ENCODE assay signal across 1 cellular context in genomic region chr6:140043357-140043756, GRCh38.
A peak's percentile ranks its signal among the peaks of the same experiment; 100 is the strongest.
TF ChIP-seq lines count a peak whose summit lies in the region.

No MANE protein-coding gene starts in this region.

TF ChIP-seq in A549, 52 proteins besides CTCF, POLR2A, EP300 and RAD21 (continued from another document):
- TF ChIP-seq HMGXB4 (CRISPR knock-in tag; IDR thresholded peaks at IDR 0.05; ENCODE audit: borderline replicate concordance) (no peak), RCOR1 (IDR thresholded peaks at IDR 0.05; ENCODE audit: low read depth, low read length) (no peak), HES2 (IDR thresholded peaks at IDR 0.05) (0 out of 2 replicates have a peak, but pooled peaks have one; percentile 30), PBX3 (IDR thresholded peaks at IDR 0.05) (0 out of 2 replicates have a peak, but pooled peaks have one; percentile 33), CEBPB (IDR thresholded peaks at IDR 0.05) (peak; percentile 96 to 97), MYC (IDR thresholded peaks at IDR 0.05; ENCODE audit: borderline replicate concordance, low read length) (no peak), FOSL2 (IDR thresholded peaks at IDR 0.05) (peak; percentile 97), FOSL2 (CRISPR knock-in tag; IDR thresholded peaks at IDR 0.05) (peak; percentile 92), EHF (CRISPR knock-in tag; IDR thresholded peaks at IDR 0.05) (no peak), ELK1 (IDR thresholded peaks at IDR 0.05; ENCODE audit: low read depth, low read length) (no peak), JUN (IDR thresholded peaks at IDR 0.05) (peak; percentile 60 to 68; a peak in 2 of 5 replicates), ATOH8 (CRISPR knock-in tag; IDR thresholded peaks at IDR 0.05; ENCODE audit: low read depth) (no peak), RFX5 (IDR thresholded peaks at IDR 0.05) (no peak), HDAC2 (IDR thresholded peaks at IDR 0.05) (no peak), MAZ (IDR thresholded peaks at IDR 0.05; ENCODE audit: borderline replicate concordance, low read depth, low read length) (no peak), ZNF302 (CRISPR knock-in tag; IDR thresholded peaks at IDR 0.05) (no peak), HOXB13 (CRISPR knock-in tag; IDR thresholded peaks at IDR 0.05; ENCODE audit: low read depth) (no peak)
